In genomic region chr1:206590025-206590834, GRCh38 we compare ENCODE assay signal across 1 cellular context.
A peak's percentile ranks its signal among the peaks of the same experiment; 100 is the strongest.
TF ChIP-seq lines count a peak whose summit lies in the region.

No MANE protein-coding gene starts in this region.

TF ChIP-seq in K562, 482 proteins besides CTCF, POLR2A, EP300 and RAD21 (continues in another document):
- TF ChIP-seq SRSF1 (IDR thresholded peaks at IDR 0.05; ENCODE audit: low read depth, low read length) = no peak
- TF ChIP-seq CBX3 (IDR thresholded peaks at IDR 0.05; ENCODE audit: borderline replicate concordance in 1 of 2, low read length in 2 of 2) = peak in 1 of 2 experiments; percentile 38; a peak in 1 of 3 replicates
- TF ChIP-seq ZNF174 (CRISPR knock-in tag; IDR thresholded peaks at IDR 0.05) = no peak
- TF ChIP-seq, protein P1, sequence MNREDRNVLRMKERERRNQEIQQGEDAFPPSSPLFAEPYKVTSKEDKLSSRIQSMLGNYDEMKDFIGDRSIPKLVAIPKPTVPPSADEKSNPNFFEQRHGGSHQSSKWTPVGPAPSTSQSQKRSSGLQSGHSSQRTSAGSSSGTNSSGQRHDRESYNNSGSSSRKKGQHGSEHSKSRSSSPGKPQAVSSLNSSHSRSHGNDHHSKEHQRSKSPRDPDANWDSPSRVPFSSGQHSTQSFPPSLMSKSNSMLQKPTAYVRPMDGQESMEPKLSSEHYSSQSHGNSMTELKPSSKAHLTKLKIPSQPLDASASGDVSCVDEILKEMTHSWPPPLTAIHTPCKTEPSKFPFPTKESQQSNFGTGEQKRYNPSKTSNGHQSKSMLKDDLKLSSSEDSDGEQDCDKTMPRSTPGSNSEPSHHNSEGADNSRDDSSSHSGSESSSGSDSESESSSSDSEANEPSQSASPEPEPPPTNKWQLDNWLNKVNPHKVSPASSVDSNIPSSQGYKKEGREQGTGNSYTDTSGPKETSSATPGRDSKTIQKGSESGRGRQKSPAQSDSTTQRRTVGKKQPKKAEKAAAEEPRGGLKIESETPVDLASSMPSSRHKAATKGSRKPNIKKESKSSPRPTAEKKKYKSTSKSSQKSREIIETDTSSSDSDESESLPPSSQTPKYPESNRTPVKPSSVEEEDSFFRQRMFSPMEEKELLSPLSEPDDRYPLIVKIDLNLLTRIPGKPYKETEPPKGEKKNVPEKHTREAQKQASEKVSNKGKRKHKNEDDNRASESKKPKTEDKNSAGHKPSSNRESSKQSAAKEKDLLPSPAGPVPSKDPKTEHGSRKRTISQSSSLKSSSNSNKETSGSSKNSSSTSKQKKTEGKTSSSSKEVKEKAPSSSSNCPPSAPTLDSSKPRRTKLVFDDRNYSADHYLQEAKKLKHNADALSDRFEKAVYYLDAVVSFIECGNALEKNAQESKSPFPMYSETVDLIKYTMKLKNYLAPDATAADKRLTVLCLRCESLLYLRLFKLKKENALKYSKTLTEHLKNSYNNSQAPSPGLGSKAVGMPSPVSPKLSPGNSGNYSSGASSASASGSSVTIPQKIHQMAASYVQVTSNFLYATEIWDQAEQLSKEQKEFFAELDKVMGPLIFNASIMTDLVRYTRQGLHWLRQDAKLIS (CRISPR knock-in tag; IDR thresholded peaks at IDR 0.05) = peak; percentile 7; the same call in 1 of the 2 replicates
- TF ChIP-seq, protein P2, sequence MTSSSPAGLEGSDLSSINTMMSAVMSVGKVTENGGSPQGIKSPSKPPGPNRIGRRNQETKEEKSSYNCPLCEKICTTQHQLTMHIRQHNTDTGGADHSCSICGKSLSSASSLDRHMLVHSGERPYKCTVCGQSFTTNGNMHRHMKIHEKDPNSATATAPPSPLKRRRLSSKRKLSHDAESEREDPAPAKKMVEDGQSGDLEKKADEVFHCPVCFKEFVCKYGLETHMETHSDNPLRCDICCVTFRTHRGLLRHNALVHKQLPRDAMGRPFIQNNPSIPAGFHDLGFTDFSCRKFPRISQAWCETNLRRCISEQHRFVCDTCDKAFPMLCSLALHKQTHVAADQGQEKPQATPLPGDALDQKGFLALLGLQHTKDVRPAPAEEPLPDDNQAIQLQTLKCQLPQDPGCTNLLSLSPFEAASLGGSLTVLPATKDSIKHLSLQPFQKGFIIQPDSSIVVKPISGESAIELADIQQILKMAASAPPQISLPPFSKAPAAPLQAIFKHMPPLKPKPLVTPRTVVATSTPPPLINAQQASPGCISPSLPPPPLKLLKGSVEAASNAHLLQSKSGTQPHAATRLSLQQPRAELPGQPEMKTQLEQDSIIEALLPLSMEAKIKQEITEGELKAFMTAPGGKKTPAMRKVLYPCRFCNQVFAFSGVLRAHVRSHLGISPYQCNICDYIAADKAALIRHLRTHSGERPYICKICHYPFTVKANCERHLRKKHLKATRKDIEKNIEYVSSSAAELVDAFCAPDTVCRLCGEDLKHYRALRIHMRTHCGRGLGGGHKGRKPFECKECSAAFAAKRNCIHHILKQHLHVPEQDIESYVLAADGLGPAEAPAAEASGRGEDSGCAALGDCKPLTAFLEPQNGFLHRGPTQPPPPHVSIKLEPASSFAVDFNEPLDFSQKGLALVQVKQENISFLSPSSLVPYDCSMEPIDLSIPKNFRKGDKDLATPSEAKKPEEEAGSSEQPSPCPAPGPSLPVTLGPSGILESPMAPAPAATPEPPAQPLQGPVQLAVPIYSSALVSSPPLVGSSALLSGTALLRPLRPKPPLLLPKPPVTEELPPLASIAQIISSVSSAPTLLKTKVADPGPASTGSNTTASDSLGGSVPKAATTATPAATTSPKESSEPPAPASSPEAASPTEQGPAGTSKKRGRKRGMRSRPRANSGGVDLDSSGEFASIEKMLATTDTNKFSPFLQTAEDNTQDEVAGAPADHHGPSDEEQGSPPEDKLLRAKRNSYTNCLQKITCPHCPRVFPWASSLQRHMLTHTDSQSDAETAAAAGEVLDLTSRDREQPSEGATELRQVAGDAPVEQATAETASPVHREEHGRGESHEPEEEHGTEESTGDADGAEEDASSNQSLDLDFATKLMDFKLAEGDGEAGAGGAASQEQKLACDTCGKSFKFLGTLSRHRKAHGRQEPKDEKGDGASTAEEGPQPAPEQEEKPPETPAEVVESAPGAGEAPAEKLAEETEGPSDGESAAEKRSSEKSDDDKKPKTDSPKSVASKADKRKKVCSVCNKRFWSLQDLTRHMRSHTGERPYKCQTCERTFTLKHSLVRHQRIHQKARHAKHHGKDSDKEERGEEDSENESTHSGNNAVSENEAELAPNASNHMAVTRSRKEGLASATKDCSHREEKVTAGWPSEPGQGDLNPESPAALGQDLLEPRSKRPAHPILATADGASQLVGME (CRISPR knock-in tag; IDR thresholded peaks at IDR 0.05) = no peak
- TF ChIP-seq L3MBTL2 (IDR thresholded peaks at IDR 0.05) = no peak
- no peak for TF ChIP-seq RUNX1 (IDR thresholded peaks at IDR 0.05; ENCODE audit: low read depth)
- TF ChIP-seq HMGN3 (IDR thresholded peaks at IDR 0.05; ENCODE audit: borderline replicate concordance, extremely low read depth, insufficient read length, low read depth, low read length) = no peak
- TF ChIP-seq KDM1A (IDR thresholded peaks at IDR 0.05) = no peak
- no peak for TF ChIP-seq ADNP (tag; IDR thresholded peaks at IDR 0.05)
- TF ChIP-seq OTX1 (CRISPR knock-in tag; IDR thresholded peaks at IDR 0.05) = no peak
- TF ChIP-seq CREB5 (CRISPR knock-in tag; IDR thresholded peaks at IDR 0.05) = no peak
- no peak for TF ChIP-seq HEY1 (CRISPR knock-in tag; IDR thresholded peaks at IDR 0.05; ENCODE audit: borderline replicate concordance)
- TF ChIP-seq MNT (conservative IDR thresholded peaks at IDR 0.05) = no peak
- TF ChIP-seq, protein P3, sequence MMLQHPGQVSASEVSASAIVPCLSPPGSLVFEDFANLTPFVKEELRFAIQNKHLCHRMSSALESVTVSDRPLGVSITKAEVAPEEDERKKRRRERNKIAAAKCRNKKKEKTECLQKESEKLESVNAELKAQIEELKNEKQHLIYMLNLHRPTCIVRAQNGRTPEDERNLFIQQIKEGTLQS (IDR thresholded peaks at IDR 0.05) = peak; percentile 80
- TF ChIP-seq, protein P3 (CRISPR knock-in tag; conservative IDR thresholded peaks at IDR 0.05) = no peak; the same call in 1 of the 2 replicates
- no peak for TF ChIP-seq TCFL5 (CRISPR knock-in tag; conservative IDR thresholded peaks at IDR 0.05)
- TF ChIP-seq, protein P4, sequence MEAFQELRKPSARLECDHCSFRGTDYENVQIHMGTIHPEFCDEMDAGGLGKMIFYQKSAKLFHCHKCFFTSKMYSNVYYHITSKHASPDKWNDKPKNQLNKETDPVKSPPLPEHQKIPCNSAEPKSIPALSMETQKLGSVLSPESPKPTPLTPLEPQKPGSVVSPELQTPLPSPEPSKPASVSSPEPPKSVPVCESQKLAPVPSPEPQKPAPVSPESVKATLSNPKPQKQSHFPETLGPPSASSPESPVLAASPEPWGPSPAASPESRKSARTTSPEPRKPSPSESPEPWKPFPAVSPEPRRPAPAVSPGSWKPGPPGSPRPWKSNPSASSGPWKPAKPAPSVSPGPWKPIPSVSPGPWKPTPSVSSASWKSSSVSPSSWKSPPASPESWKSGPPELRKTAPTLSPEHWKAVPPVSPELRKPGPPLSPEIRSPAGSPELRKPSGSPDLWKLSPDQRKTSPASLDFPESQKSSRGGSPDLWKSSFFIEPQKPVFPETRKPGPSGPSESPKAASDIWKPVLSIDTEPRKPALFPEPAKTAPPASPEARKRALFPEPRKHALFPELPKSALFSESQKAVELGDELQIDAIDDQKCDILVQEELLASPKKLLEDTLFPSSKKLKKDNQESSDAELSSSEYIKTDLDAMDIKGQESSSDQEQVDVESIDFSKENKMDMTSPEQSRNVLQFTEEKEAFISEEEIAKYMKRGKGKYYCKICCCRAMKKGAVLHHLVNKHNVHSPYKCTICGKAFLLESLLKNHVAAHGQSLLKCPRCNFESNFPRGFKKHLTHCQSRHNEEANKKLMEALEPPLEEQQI (IDR thresholded peaks at IDR 0.05) = no peak
- peak; percentile 87 for TF ChIP-seq LCOR (CRISPR knock-in tag; IDR thresholded peaks at IDR 0.05)
- TF ChIP-seq PRPF4 (IDR thresholded peaks at IDR 0.05; ENCODE audit: insufficient read depth, low read depth, low read length, poor library complexity, severe bottlenecking) = no peak
- TF ChIP-seq KAT2B (IDR thresholded peaks at IDR 0.05; ENCODE audit: low read depth, low read length) = no peak
- TF ChIP-seq ZNF655 (CRISPR knock-in tag; IDR thresholded peaks at IDR 0.05) = no peak
- TF ChIP-seq, protein P5, sequence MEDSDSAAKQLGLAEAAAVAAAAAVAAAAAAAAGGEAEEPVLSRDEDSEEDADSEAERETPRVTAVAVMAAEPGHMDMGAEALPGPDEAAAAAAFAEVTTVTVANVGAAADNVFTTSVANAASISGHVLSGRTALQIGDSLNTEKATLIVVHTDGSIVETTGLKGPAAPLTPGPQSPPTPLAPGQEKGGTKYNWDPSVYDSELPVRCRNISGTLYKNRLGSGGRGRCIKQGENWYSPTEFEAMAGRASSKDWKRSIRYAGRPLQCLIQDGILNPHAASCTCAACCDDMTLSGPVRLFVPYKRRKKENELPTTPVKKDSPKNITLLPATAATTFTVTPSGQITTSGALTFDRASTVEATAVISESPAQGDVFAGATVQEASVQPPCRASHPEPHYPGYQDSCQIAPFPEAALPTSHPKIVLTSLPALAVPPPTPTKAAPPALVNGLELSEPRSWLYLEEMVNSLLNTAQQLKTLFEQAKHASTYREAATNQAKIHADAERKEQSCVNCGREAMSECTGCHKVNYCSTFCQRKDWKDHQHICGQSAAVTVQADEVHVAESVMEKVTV (CRISPR knock-in tag; IDR thresholded peaks at IDR 0.05) = peak; percentile 45; the same call in 1 of the 2 replicates
- TF ChIP-seq NCOR1 (IDR thresholded peaks at IDR 0.05) = no peak; the same call in 1 of the 2 replicates
- no peak for TF ChIP-seq ZNF41 (CRISPR knock-in tag; conservative IDR thresholded peaks at IDR 0.05)
- TF ChIP-seq SMARCA4 (IDR thresholded peaks at IDR 0.05) = peak; percentile 52; the same call in 1 of the 2 replicates
- no peak for TF ChIP-seq ZNF77 (CRISPR knock-in tag; IDR thresholded peaks at IDR 0.05)
- TF ChIP-seq NFE2 (IDR thresholded peaks at IDR 0.05; ENCODE audit: low read depth) = peak; percentile 35; the same call in 1 of the 2 replicates
- TF ChIP-seq ZNF140 (CRISPR knock-in tag; IDR thresholded peaks at IDR 0.05) = no peak
- TF ChIP-seq, protein P6, sequence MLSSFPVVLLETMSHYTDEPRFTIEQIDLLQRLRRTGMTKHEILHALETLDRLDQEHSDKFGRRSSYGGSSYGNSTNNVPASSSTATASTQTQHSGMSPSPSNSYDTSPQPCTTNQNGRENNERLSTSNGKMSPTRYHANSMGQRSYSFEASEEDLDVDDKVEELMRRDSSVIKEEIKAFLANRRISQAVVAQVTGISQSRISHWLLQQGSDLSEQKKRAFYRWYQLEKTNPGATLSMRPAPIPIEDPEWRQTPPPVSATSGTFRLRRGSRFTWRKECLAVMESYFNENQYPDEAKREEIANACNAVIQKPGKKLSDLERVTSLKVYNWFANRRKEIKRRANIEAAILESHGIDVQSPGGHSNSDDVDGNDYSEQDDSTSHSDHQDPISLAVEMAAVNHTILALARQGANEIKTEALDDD (IDR thresholded peaks at IDR 0.05) = no peak
- no peak for TF ChIP-seq FOXK2 (conservative IDR thresholded peaks at IDR 0.05 in 1 of 2, IDR thresholded peaks at IDR 0.05 in 1 of 2; ENCODE audit: low read depth in 2 of 2)
- TF ChIP-seq ZNF197 (CRISPR knock-in tag; IDR thresholded peaks at IDR 0.05; ENCODE audit: low read depth) = no peak
- no peak for TF ChIP-seq CHD2 (IDR thresholded peaks at IDR 0.05; ENCODE audit: low read depth, low read length)
- TF ChIP-seq, protein P7, sequence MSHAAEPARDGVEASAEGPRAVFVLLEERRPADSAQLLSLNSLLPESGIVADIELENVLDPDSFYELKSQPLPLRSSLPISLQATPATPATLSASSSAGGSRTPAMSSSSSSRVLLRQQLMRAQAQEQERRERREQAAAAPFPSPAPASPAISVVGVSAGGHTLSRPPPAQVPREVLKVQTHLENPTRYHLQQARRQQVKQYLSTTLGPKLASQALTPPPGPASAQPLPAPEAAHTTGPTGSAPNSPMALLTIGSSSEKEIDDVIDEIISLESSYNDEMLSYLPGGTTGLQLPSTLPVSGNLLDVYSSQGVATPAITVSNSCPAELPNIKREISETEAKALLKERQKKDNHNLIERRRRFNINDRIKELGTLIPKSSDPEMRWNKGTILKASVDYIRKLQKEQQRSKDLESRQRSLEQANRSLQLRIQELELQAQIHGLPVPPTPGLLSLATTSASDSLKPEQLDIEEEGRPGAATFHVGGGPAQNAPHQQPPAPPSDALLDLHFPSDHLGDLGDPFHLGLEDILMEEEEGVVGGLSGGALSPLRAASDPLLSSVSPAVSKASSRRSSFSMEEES (CRISPR knock-in tag; IDR thresholded peaks at IDR 0.05) = no peak
- no peak for TF ChIP-seq TEAD2 (tag; IDR thresholded peaks at IDR 0.05)
